In genomic region chr22:50443801-50444625, GRCh38 we compare ENCODE assay signal across 13 cellular contexts. TPM values are rescaled to one million over a fixed set of nuclear protein-coding genes. Genes with fewer than 3 reads are reported as not detected.
DNase-seq lines count a peak whose midpoint lies in the region; ATAC-seq and TF ChIP-seq lines count a peak whose summit lies in the region.
"Had no signal": no experiment of that assay in that cellular context is flagged by ENCODE, and none has a peak within 500 bp of the region (broad histone marks: within the 10 kb centered on the region; RNA-seq: fewer than 3 reads in every experiment).

No MANE protein-coding gene starts in this region.

- POLR2A ChIA-PET in CD8-positive, alpha-beta T cell (lab: Charles Lee): interaction anchor here (1.1 to 3.4 kb wide), 6 partner anchors 22 to 82 kb away, joined by 3 to 25 read pairs (median 4); partner anchors contain the start of genes ADM2, LMF2, NCAPH2 and SCO2

- H3K36me3 ChIP-seq in CD8-positive, alpha-beta T cell (ENCODE audit: insufficient read depth, low read length): peaks cover 32% of the 10 kb centered on the region
- H3K36me3 ChIP-seq in neuronal stem cell (replicated peaks in 1 of 2; ENCODE audit: control insufficient read depth in 2 of 2, insufficient read depth in 2 of 2, low read length in 2 of 2): peaks cover 43 to 88% of the 10 kb centered on the region in 2 donors

- H2BK12ac ChIP-seq in neuronal stem cell (ENCODE audit: low read length): no peak overlapping the region

- H4K8ac ChIP-seq in neuronal stem cell (ENCODE audit: low read depth, low read length): no peak overlapping the region

- H3K18ac ChIP-seq in neuronal stem cell (ENCODE audit: low read length): peak overlapping the region; percentile 64

- H3K27ac ChIP-seq in CD8-positive, alpha-beta T cell (ENCODE audit: low read depth, low read length): no peak overlapping the region
- H3K27ac ChIP-seq in dorsolateral prefrontal cortex: peak overlapping the region in 35 of 59 donors; percentile 15 to 92 (median 67)
- no peak overlapping the region for H3K27ac ChIP-seq in neuronal stem cell (replicated peaks; ENCODE audit: low read length)

- H2BK5ac ChIP-seq in neuronal stem cell (ENCODE audit: low read length): peak overlapping the region; percentile 24

- peak overlapping the region; percentile 72 for H3K27ac Mint-ChIP-seq in CD8-positive, alpha-beta T cell
- H3K27ac Mint-ChIP-seq in IgD-negative memory B cell: peak overlapping the region in 2 of 3 donors; percentile 31 to 50

- DNase-seq in CD8-positive, alpha-beta T cell: peak in 2 of 7 experiments; percentile 4 to 17
- no peak for DNase-seq in dorsolateral prefrontal cortex
- DNase-seq in neuronal stem cell (ENCODE audit: low spot score): no peak
- DNase-seq in H4 (ENCODE audit: low spot score): no peak
- DNase-seq in SK-N-DZ (ENCODE audit: low spot score): no peak
- no peak for DNase-seq in amygdala (lab: John Stamatoyannopoulos, UW)
- DNase-seq in KG1 (lab: John Stamatoyannopoulos, UW): no peak
- DNase-seq: C1 segment of cervical spinal cord, H9, retina had no signal

- CTCF ChIA-PET in CD8-positive, alpha-beta T cell (lab: Charles Lee): interaction anchor here (1.4 to 1.7 kb wide), 2 partner anchors 8 to 22 kb away, joined by 3 to 4 read pairs; no protein-coding TSS in a partner anchor

- WGBS in neuronal stem cell (ENCODE audit: extremely low coverage in 2 of 2, insufficient read length in 2 of 2, insufficient replicate concordance in 1 of 2), 2 donors: no CpG with 5 or more reads among the region's 28 CpGs

- H3K36me3 Mint-ChIP-seq in CD8-positive, alpha-beta T cell: peaks cover 44% of the 10 kb centered on the region
- H3K36me3 Mint-ChIP-seq in IgD-negative memory B cell: peaks cover 3% of the 10 kb centered on the region

- no peak for TF ChIP-seq CTCF in CD8-positive, alpha-beta T cell (IDR thresholded peaks at IDR 0.05)
- TF ChIP-seq CTCF in dorsolateral prefrontal cortex (IDR thresholded peaks at IDR 0.05 in 54 of 56, conservative IDR thresholded peaks at IDR 0.05 in 2 of 56; ENCODE audit: low read depth in 1 of 56, partially characterized antibody in 56 of 56): no peak

- no peak overlapping the region for H3K4ac ChIP-seq in neuronal stem cell (ENCODE audit: low read length)

- H3K23ac ChIP-seq in neuronal stem cell (ENCODE audit: low read depth, low read length, poor library complexity): peak overlapping the region; percentile 85

- H3K9me3 Mint-ChIP-seq in CD8-positive, alpha-beta T cell: no peaks in the 10 kb centered on the region
- H3K9me3 Mint-ChIP-seq in IgD-negative memory B cell: no peaks in the 10 kb centered on the region
- H3K9me3 Mint-ChIP-seq: H9; T-helper 1 cell treated with Interleukin-12 subunit alpha and Interleukin-12 subunit beta and Interleukin-4 antibody, amounts not matched to agents 30 μg/mL and 1 μg/mL, for 36 hours had no signal

- H3K27me3 Mint-ChIP-seq in CD8-positive, alpha-beta T cell (ENCODE audit: low read depth): no peaks in the 10 kb centered on the region
- no peaks in the 10 kb centered on the region for H3K27me3 Mint-ChIP-seq in IgD-negative memory B cell

- H3K4me1 Mint-ChIP-seq in CD8-positive, alpha-beta T cell (ENCODE audit: low read depth): peaks cover 27% of the 10 kb centered on the region
- peaks cover 4 to 13% (median 12%) of the 10 kb centered on the region in 3 donors for H3K4me1 Mint-ChIP-seq in IgD-negative memory B cell

- H3K27me3 ChIP-seq in CD8-positive, alpha-beta T cell (ENCODE audit: insufficient read depth, low read length): no peaks in the 10 kb centered on the region
- no peaks in the 10 kb centered on the region for H3K27me3 ChIP-seq in dorsolateral prefrontal cortex
- no peaks in the 10 kb centered on the region for H3K27me3 ChIP-seq in neuronal stem cell (ENCODE audit: control insufficient read depth in 3 of 3, insufficient read depth in 3 of 3, low read depth in 1 of 3, low read length in 3 of 3)

- intact Hi-C loops in CD8-positive, alpha-beta T cell (cut with DNase I, micrococcal nuclease): no loop called here
- intact Hi-C loops in dorsolateral prefrontal cortex (cut with DNase I): no loop called here

- H2AFZ ChIP-seq in neuronal stem cell (ENCODE audit: low read length): no peak overlapping the region

- peak overlapping the region; percentile 31 for H3K14ac ChIP-seq in neuronal stem cell (ENCODE audit: low read length)

- no peak overlapping the region for H2AK5ac ChIP-seq in neuronal stem cell (ENCODE audit: low read depth, low read length)

- H2BK120ac ChIP-seq in neuronal stem cell (ENCODE audit: low read depth, low read length): no peak overlapping the region

- H3K4me3 ChIP-seq in CD8-positive, alpha-beta T cell (ENCODE audit: low read depth, low read length): no peak overlapping the region
- H3K4me3 ChIP-seq in dorsolateral prefrontal cortex (no peak overlapping the region), neuronal stem cell (ENCODE audit: low read length in 2 of 2) (peak overlapping the region in 1 of 2 donors; percentile 30)

- peaks cover 36% of the 10 kb centered on the region for H3K4me1 ChIP-seq in CD8-positive, alpha-beta T cell (ENCODE audit: insufficient read depth, low read length)
- peaks cover 0 to 4% of the 10 kb centered on the region in 2 donors for H3K4me1 ChIP-seq in neuronal stem cell (ENCODE audit: control insufficient read depth in 2 of 2, insufficient read depth in 1 of 2, low read depth in 1 of 2, low read length in 2 of 2)

- H2BK15ac ChIP-seq in neuronal stem cell (ENCODE audit: low read length): no peak overlapping the region

- peak overlapping the region; percentile 43 for H4K91ac ChIP-seq in neuronal stem cell (ENCODE audit: low read depth, low read length, poor library complexity)

- no peak overlapping the region for H3K9ac ChIP-seq in neuronal stem cell (ENCODE audit: low read depth, low read length, poor library complexity)

- no peak overlapping the region for H3K4me2 ChIP-seq in neuronal stem cell (ENCODE audit: insufficient read depth, low read length, poor library complexity, severe bottlenecking)

- H3K9me3 ChIP-seq in CD8-positive, alpha-beta T cell (ENCODE audit: low read length): no peaks in the 10 kb centered on the region
- H3K9me3 ChIP-seq in neuronal stem cell (replicated peaks in 1 of 2; ENCODE audit: control insufficient read depth in 2 of 2, insufficient read depth in 1 of 2, low read depth in 1 of 2, low read length in 2 of 2): no peaks in the 10 kb centered on the region

- H3K79me1 ChIP-seq in neuronal stem cell (ENCODE audit: low read depth, low read length): peaks cover 3% of the 10 kb centered on the region

- ATAC-seq in CD8-positive, alpha-beta T cell: no peak

- no peak overlapping the region for H3K4me3 Mint-ChIP-seq in CD8-positive, alpha-beta T cell
- H3K4me3 Mint-ChIP-seq in IgD-negative memory B cell: no peak overlapping the region
- H3K4me3 Mint-ChIP-seq: H9; T-helper 1 cell treated with Interleukin-12 subunit alpha and Interleukin-12 subunit beta and Interleukin-4 antibody, amounts not matched to agents 30 μg/mL and 1 μg/mL, for 36 hours had no signal

RNA-seq across cellular contexts. Expression of gene SBF1, which starts 30.8 kb away (rescaled TPM):
- total RNA-seq in CD8-positive, alpha-beta T cell: 100 to 1,000 TPM; 209 to 215 TPM
- 17.5 TPM for polyA plus RNA-seq in IgD-negative memory B cell
- total RNA-seq in dorsolateral prefrontal cortex: 100 to 1,000 TPM; 163 to 302 (median 210) TPM
- 39.3 TPM for polyA plus RNA-seq in neuronal stem cell (2013, experiment 1 of 2)
- 38.7 TPM for polyA plus RNA-seq in neuronal stem cell (2013, experiment 2 of 2)
- 29.1 and 33.9 TPM in 2 replicates for total RNA-seq in H4 (2014; rRNA removed; shearing (Covaris generic))
- 57.7 and 65.4 TPM in 2 replicates for polyA plus RNA-seq in SK-N-DZ (2014; cell fraction: cytosol; rRNA removed)
- 163 and 197 TPM in 2 replicates for polyA plus RNA-seq in SK-N-DZ (2014; cell fraction: nucleus; rRNA removed)

RNA-seq across cellular contexts. Expression of gene ADM2, which starts 37.3 kb away (rescaled TPM):
- total RNA-seq in CD8-positive, alpha-beta T cell: 1 to 10 TPM; 1.1 to 1.5 TPM
- polyA plus RNA-seq in IgD-negative memory B cell: 1.5 TPM
- total RNA-seq in dorsolateral prefrontal cortex: 1 to 10 TPM in 1 of 120 experiments, under 1 TPM in 16, not detected in 103; 0.11 to 1.2 (median 0.16) TPM
- 2.4 TPM for polyA plus RNA-seq in neuronal stem cell (2013, experiment 1 of 2)
- 2.2 TPM for polyA plus RNA-seq in neuronal stem cell (2013, experiment 2 of 2)
- 0.17 and 0.39 TPM in 2 replicates for total RNA-seq in H4 (2014; rRNA removed; shearing (Covaris generic))
- polyA plus RNA-seq in SK-N-DZ (2014; cell fraction: cytosol; rRNA removed): 0.09 and 0.17 TPM in 2 replicates
- polyA plus RNA-seq in SK-N-DZ (2014; cell fraction: nucleus; rRNA removed): 0.08 and 0.36 TPM in 2 replicates

RNA-seq across cellular contexts. Expression of gene MIOX, which starts 42.6 kb away (rescaled TPM):
- total RNA-seq in CD8-positive, alpha-beta T cell: not detected
- polyA plus RNA-seq in IgD-negative memory B cell: not detected
- under 1 TPM in 1 of 120 experiments, not detected in 119; 0.46 TPM for total RNA-seq in dorsolateral prefrontal cortex
- 0.33 TPM for polyA plus RNA-seq in neuronal stem cell (2013, experiment 1 of 2)
- 0.26 TPM for polyA plus RNA-seq in neuronal stem cell (2013, experiment 2 of 2)
- total RNA-seq in H4 (2014; rRNA removed; shearing (Covaris generic)): not detected in 2 replicates
- 0.44 TPM in 1 of 2 replicates, not detected in the other for polyA plus RNA-seq in SK-N-DZ (2014; cell fraction: cytosol; rRNA removed)
- 1.1 TPM in 1 of 2 replicates, not detected in the other for polyA plus RNA-seq in SK-N-DZ (2014; cell fraction: nucleus; rRNA removed)
- total RNA-seq: HT1080 had no signal

Comparison
In these comparisons a context has a peak if more than half of its experiments do, and no peak if none do; other contexts are left out.
1. H3K27ac ChIP-seq: peak in dorsolateral prefrontal cortex (35 of 59); none in CD8-positive, alpha-beta T cell (single experiment) and neuronal stem cell (single experiment).